ENCODE assay signal across 1 cellular context in the genomic region with DNA sequence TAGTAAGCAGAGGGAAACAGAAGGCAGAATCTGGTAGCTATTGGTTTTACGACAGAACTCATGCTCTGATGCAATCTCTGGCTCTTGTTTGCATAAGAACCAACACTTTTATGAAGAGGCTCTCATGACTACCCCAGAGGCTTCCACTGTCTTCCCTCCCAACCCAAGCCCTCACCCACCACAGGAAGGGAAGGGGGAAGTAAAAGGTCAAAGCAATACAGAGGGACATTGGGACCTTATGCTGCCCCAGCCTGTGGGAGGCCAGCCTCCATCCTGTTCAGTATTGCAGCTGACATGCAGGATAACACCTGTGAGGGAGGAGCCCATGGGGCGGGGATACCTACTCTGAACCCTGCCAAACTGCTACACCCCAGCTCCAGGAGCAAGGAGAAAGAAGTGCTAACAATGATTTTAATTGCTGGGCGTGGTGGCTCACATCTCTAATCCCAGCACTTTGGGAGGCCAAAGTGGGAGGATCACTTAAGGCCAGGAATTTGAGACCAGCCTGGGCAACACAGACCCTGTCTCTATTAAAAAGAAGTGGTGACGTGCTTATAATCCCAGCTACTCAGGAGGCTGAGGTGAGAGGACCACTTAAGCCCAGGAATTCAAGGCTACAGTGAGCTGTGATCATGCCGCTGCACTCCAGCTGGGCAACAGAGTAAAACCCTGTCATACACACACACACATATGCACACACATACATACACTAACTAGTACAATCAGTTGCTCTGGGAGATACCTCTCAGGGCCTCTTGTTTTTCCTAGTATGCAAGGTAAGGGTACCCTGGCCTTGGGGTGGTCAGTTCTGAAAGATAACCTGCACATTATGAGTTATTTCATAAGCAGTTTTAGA.
TF ChIP-seq lines count a peak whose summit lies in the region.

No MANE protein-coding gene starts in this region.

TF ChIP-seq in HepG2, 621 proteins besides CTCF, POLR2A, EP300 and RAD21 (continued from another document and continues in another):
- TF ChIP-seq, protein P1, sequence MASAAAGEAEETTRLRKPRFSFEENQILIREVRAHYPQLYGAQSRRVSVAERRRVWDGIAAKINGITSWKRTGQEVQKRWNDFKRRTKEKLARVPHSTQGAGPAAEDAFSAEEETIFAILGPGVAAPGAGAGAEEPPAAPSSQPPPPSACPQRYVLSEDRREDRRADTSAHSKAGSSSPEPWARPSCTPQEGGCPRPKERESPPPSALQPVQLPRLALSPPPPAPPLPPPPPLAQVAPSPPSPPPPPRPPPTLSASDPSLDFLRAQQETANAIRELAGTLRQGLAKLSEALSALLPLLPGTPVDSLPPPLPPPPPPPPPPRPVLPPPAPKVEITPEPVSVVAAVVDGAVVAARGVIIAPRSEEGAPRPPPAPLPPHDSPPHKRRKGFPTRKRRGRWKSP (CRISPR knock-in tag; IDR thresholded peaks at IDR 0.05) = peak; percentile 57; the same call in 1 of the 2 replicates
- TF ChIP-seq, protein P2, sequence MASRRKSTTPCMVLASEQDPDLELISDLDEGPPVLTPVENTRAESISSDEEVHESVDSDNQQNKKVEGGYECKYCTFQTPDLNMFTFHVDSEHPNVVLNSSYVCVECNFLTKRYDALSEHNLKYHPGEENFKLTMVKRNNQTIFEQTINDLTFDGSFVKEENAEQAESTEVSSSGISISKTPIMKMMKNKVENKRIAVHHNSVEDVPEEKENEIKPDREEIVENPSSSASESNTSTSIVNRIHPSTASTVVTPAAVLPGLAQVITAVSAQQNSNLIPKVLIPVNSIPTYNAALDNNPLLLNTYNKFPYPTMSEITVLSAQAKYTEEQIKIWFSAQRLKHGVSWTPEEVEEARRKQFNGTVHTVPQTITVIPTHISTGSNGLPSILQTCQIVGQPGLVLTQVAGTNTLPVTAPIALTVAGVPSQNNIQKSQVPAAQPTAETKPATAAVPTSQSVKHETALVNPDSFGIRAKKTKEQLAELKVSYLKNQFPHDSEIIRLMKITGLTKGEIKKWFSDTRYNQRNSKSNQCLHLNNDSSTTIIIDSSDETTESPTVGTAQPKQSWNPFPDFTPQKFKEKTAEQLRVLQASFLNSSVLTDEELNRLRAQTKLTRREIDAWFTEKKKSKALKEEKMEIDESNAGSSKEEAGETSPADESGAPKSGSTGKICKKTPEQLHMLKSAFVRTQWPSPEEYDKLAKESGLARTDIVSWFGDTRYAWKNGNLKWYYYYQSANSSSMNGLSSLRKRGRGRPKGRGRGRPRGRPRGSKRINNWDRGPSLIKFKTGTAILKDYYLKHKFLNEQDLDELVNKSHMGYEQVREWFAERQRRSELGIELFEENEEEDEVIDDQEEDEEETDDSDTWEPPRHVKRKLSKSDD (CRISPR knock-in tag; IDR thresholded peaks at IDR 0.05; ENCODE audit: low read depth) = no peak
- TF ChIP-seq ERF (CRISPR knock-in tag; IDR thresholded peaks at IDR 0.05) (no peak), NCOA1 (CRISPR knock-in tag; IDR thresholded peaks at IDR 0.05) (no peak), HHEX (CRISPR knock-in tag; IDR thresholded peaks at IDR 0.05) (peak; percentile 60; the same call in 1 of the 2 replicates), MEIS2 (CRISPR knock-in tag; IDR thresholded peaks at IDR 0.05) (no peak), TAF15 (IDR thresholded peaks at IDR 0.05; ENCODE audit: low read depth, low read length, poor library complexity, severe bottlenecking) (no peak), ZNF605 (CRISPR knock-in tag; IDR thresholded peaks at IDR 0.05) (no peak; the same call in 1 of the 2 replicates), NFKBIZ (CRISPR knock-in tag; IDR thresholded peaks at IDR 0.05) (no peak), FOSL1 (CRISPR knock-in tag; IDR thresholded peaks at IDR 0.05; ENCODE audit: borderline replicate concordance) (no peak), HNRNPUL1 (IDR thresholded peaks at IDR 0.05; ENCODE audit: low read depth, low read length) (no peak), MZF1 (CRISPR knock-in tag; IDR thresholded peaks at IDR 0.05; ENCODE audit: borderline replicate concordance) (no peak), ZNF598 (CRISPR knock-in tag; IDR thresholded peaks at IDR 0.05; ENCODE audit: borderline replicate concordance) (no peak), MYNN (CRISPR knock-in tag; IDR thresholded peaks at IDR 0.05; ENCODE audit: low read depth) (no peak), ZNF33A (CRISPR knock-in tag; IDR thresholded peaks at IDR 0.05; ENCODE audit: borderline replicate concordance) (no peak), HNRNPL (IDR thresholded peaks at IDR 0.05; ENCODE audit: low read depth, low read length) (no peak), ZNF101 (CRISPR knock-in tag; IDR thresholded peaks at IDR 0.05; ENCODE audit: borderline replicate concordance, low read depth) (no peak), ZNF749 (CRISPR knock-in tag; IDR thresholded peaks at IDR 0.05; ENCODE audit: borderline replicate concordance) (no peak), ZNF292 (CRISPR knock-in tag; IDR thresholded peaks at IDR 0.05; ENCODE audit: borderline replicate concordance, low read depth) (no peak), SNAI1 (CRISPR knock-in tag; IDR thresholded peaks at IDR 0.05; ENCODE audit: borderline replicate concordance) (no peak), ZBTB21 (CRISPR knock-in tag; IDR thresholded peaks at IDR 0.05) (peak; percentile 38; the same call in 1 of the 2 replicates), ZNF207 (IDR thresholded peaks at IDR 0.05; ENCODE audit: borderline replicate concordance) (no peak), ZNF75D (CRISPR knock-in tag; IDR thresholded peaks at IDR 0.05; ENCODE audit: borderline replicate concordance) (no peak), ZEB1 (IDR thresholded peaks at IDR 0.05; ENCODE audit: insufficient replicate concordance, low read depth) (no peak), IRX3 (CRISPR knock-in tag; IDR thresholded peaks at IDR 0.05; ENCODE audit: borderline replicate concordance, low read depth) (no peak)
- TF ChIP-seq, protein P3, sequence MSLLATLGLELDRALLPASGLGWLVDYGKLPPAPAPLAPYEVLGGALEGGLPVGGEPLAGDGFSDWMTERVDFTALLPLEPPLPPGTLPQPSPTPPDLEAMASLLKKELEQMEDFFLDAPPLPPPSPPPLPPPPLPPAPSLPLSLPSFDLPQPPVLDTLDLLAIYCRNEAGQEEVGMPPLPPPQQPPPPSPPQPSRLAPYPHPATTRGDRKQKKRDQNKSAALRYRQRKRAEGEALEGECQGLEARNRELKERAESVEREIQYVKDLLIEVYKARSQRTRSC (CRISPR knock-in tag; IDR thresholded peaks at IDR 0.05; ENCODE audit: low read depth) = no peak
- TF ChIP-seq, protein P4, sequence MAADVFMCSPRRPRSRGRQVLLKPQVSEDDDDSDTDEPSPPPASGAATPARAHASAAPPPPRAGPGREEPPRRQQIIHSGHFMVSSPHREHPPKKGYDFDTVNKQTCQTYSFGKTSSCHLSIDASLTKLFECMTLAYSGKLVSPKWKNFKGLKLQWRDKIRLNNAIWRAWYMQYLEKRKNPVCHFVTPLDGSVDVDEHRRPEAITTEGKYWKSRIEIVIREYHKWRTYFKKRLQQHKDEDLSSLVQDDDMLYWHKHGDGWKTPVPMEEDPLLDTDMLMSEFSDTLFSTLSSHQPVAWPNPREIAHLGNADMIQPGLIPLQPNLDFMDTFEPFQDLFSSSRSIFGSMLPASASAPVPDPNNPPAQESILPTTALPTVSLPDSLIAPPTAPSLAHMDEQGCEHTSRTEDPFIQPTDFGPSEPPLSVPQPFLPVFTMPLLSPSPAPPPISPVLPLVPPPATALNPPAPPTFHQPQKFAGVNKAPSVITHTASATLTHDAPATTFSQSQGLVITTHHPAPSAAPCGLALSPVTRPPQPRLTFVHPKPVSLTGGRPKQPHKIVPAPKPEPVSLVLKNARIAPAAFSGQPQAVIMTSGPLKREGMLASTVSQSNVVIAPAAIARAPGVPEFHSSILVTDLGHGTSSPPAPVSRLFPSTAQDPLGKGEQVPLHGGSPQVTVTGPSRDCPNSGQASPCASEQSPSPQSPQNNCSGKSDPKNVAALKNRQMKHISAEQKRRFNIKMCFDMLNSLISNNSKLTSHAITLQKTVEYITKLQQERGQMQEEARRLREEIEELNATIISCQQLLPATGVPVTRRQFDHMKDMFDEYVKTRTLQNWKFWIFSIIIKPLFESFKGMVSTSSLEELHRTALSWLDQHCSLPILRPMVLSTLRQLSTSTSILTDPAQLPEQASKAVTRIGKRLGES (CRISPR knock-in tag; IDR thresholded peaks at IDR 0.05; ENCODE audit: borderline replicate concordance) = no peak
- TF ChIP-seq, protein P5, sequence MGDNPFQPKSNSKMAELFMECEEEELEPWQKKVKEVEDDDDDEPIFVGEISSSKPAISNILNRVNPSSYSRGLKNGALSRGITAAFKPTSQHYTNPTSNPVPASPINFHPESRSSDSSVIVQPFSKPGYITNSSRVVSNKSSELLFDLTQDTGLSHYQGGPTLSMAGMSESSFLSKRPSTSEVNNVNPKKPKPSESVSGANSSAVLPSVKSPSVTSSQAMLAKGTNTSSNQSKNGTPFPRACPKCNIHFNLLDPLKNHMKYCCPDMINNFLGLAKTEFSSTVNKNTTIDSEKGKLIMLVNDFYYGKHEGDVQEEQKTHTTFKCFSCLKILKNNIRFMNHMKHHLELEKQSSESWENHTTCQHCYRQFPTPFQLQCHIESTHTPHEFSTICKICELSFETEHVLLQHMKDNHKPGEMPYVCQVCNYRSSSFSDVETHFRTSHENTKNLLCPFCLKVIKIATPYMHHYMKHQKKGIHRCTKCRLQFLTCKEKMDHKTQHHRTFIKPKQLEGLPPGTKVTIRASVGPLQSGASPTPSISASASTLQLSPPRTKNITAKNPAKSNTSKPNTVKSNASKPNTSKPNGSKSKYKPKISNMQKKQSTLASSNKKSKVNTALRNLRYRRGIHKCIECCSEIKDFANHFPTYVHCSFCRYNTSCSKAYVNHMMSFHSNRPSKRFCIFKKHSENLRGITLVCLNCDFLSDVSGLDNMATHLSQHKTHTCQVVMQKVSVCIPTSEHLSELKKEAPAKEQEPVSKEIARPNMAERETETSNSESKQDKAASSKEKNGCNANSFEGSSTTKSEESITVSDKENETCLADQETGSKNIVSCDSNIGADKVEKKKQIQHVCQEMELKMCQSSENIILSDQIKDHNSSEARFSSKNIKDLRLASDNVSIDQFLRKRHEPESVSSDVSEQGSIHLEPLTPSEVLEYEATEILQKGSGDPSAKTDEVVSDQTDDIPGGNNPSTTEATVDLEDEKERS (CRISPR knock-in tag; IDR thresholded peaks at IDR 0.05) = no peak
- TF ChIP-seq, protein P6, sequence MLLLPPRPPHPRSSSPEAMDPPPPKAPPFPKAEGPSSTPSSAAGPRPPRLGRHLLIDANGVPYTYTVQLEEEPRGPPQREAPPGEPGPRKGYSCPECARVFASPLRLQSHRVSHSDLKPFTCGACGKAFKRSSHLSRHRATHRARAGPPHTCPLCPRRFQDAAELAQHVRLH (CRISPR knock-in tag; IDR thresholded peaks at IDR 0.05; ENCODE audit: borderline replicate concordance, low read depth) = no peak
- TF ChIP-seq, protein P7, sequence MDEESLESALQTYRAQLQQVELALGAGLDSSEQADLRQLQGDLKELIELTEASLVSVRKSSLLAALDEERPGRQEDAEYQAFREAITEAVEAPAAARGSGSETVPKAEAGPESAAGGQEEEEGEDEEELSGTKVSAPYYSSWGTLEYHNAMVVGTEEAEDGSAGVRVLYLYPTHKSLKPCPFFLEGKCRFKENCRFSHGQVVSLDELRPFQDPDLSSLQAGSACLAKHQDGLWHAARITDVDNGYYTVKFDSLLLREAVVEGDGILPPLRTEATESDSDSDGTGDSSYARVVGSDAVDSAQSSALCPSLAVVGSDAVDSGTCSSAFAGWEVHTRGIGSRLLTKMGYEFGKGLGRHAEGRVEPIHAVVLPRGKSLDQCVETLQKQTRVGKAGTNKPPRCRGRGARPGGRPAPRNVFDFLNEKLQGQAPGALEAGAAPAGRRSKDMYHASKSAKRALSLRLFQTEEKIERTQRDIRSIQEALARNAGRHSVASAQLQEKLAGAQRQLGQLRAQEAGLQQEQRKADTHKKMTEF (CRISPR knock-in tag; IDR thresholded peaks at IDR 0.05) = peak; percentile 38; the same call in 1 of the 2 replicates
- TF ChIP-seq, protein P8, sequence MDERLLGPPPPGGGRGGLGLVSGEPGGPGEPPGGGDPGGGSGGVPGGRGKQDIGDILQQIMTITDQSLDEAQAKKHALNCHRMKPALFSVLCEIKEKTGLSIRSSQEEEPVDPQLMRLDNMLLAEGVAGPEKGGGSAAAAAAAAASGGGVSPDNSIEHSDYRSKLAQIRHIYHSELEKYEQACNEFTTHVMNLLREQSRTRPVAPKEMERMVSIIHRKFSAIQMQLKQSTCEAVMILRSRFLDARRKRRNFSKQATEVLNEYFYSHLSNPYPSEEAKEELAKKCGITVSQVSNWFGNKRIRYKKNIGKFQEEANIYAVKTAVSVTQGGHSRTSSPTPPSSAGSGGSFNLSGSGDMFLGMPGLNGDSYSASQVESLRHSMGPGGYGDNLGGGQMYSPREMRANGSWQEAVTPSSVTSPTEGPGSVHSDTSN (CRISPR knock-in tag; IDR thresholded peaks at IDR 0.05) = no peak
- TF ChIP-seq, protein P9, sequence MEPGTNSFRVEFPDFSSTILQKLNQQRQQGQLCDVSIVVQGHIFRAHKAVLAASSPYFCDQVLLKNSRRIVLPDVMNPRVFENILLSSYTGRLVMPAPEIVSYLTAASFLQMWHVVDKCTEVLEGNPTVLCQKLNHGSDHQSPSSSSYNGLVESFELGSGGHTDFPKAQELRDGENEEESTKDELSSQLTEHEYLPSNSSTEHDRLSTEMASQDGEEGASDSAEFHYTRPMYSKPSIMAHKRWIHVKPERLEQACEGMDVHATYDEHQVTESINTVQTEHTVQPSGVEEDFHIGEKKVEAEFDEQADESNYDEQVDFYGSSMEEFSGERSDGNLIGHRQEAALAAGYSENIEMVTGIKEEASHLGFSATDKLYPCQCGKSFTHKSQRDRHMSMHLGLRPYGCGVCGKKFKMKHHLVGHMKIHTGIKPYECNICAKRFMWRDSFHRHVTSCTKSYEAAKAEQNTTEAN (CRISPR knock-in tag; conservative IDR thresholded peaks at IDR 0.05) = no peak
- TF ChIP-seq, protein P10, sequence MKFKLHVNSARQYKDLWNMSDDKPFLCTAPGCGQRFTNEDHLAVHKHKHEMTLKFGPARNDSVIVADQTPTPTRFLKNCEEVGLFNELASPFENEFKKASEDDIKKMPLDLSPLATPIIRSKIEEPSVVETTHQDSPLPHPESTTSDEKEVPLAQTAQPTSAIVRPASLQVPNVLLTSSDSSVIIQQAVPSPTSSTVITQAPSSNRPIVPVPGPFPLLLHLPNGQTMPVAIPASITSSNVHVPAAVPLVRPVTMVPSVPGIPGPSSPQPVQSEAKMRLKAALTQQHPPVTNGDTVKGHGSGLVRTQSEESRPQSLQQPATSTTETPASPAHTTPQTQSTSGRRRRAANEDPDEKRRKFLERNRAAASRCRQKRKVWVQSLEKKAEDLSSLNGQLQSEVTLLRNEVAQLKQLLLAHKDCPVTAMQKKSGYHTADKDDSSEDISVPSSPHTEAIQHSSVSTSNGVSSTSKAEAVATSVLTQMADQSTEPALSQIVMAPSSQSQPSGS (CRISPR knock-in tag; IDR thresholded peaks at IDR 0.05) = 0 out of 2 replicates have a peak, but pooled peaks have one; percentile 26
- TF ChIP-seq, protein P11, sequence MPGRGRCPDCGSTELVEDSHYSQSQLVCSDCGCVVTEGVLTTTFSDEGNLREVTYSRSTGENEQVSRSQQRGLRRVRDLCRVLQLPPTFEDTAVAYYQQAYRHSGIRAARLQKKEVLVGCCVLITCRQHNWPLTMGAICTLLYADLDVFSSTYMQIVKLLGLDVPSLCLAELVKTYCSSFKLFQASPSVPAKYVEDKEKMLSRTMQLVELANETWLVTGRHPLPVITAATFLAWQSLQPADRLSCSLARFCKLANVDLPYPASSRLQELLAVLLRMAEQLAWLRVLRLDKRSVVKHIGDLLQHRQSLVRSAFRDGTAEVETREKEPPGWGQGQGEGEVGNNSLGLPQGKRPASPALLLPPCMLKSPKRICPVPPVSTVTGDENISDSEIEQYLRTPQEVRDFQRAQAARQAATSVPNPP (CRISPR knock-in tag; IDR thresholded peaks at IDR 0.05) = no peak
